8 cellular contexts compared by ENCODE assay signal in genomic region chr14:23969433-23970282, GRCh38. TPM values are rescaled to one million over a fixed set of nuclear protein-coding genes. Genes with fewer than 3 reads are reported as not detected.
DNase-seq lines count a peak whose midpoint lies in the region; ATAC-seq and TF ChIP-seq lines count a peak whose summit lies in the region.
"Not testable (repeated sequence)": the region's sequence is repeated elsewhere in the genome, so short reads cannot be mapped to it uniquely, and the experiment has no call there.

No MANE protein-coding gene starts in this region.

- not testable (repeated sequence) for H3K36me3 ChIP-seq in ovary

- H3K27me3 ChIP-seq in ovary, result not testable (repeated sequence)

- TF ChIP-seq POLR2A in ovary (IDR thresholded peaks at IDR 0.05), result not testable (repeated sequence)

- intact Hi-C loops in left cardiac atrium (cut with DNase I), result not testable (repeated sequence)
- intact Hi-C loops in ovary (cut with DNase I), result loop anchor here in 2 of 4 donors (5.0 kb wide), 1 partner anchor 48 kb away; no protein-coding TSS in a partner anchor

- peak overlapping the region; percentile 33 for H3K4me3 ChIP-seq in astrocyte of the cerebellum (ENCODE audit: low read depth, low read length)
- H3K4me3 ChIP-seq in ovary, result peak overlapping the region; percentile 41

- peak overlapping the region in 1 of 2 donors; percentile 60 for H3K4me3 Mint-ChIP-seq in stimulated activated naive B cell treated with anti-CD40 and anti-IgM and Interleukin-4, amounts not matched to agents 10 μg/mL and 1 μg/mL and 100 μg/mL, for 72 hours

- not testable (repeated sequence) for TF ChIP-seq CTCF in astrocyte of the cerebellum (IDR thresholded peaks at IDR 0.05; ENCODE audit: low read depth, low read length, missing control alignments); ovary (IDR thresholded peaks at IDR 0.05)

- H3K36me3 Mint-ChIP-seq in stimulated activated naive B cell treated with anti-CD40 and anti-IgM and Interleukin-4, amounts not matched to agents 10 μg/mL and 1 μg/mL and 100 μg/mL, for 72 hours, result not testable (repeated sequence)

- H3K27ac Mint-ChIP-seq in stimulated activated naive B cell treated with anti-CD40 and anti-IgM and Interleukin-4, amounts not matched to agents 10 μg/mL and 1 μg/mL and 100 μg/mL, for 72 hours, result not testable (repeated sequence)

- DNase-seq in ELF-1 (ENCODE audit: low read depth, low spot score) (peak; percentile 55), NCI-H1417 (lab: John Stamatoyannopoulos, UW) (peak in 2 of 3 experiments; percentile 80 to 83), left cardiac atrium (peak; percentile 72), ovary (peak; percentile 77 to 82 (median 80))
- DNase-seq in activated CD4-positive, alpha-beta T cell treated with anti-CD3 and anti-CD28 coated beads for 48 hours, result peak; percentile 75
- not testable (repeated sequence) for DNase-seq in astrocyte of the cerebellum (ENCODE audit: low read depth)
- peak; percentile 50 for DNase-seq in stimulated activated naive B cell treated with anti-CD40 and anti-IgM and Interleukin-4, amounts not matched to agents 10 μg/mL and 1 μg/mL and 100 μg/mL, for 72 hours

- WGBS in ovary, 3 donors, result 6 to 13% (median 8%) methylated on average over 28 to 58 of the region's 65 CpGs

- peak; percentile 76 for ATAC-seq in HG02610 (IDR thresholded peaks at IDR 0.05; ENCODE audit: unreplicated experiment)
- ATAC-seq in left cardiac atrium, result peak; percentile 95
- peak; percentile 87 to 93 for ATAC-seq in stimulated activated naive B cell treated with anti-CD40 and anti-IgM and Interleukin-4, amounts not matched to agents 10 μg/mL and 1 μg/mL and 100 μg/mL, for 72 hours (replicated peaks)

- not testable (repeated sequence) for H3K9me3 ChIP-seq in ovary

- TF ChIP-seq EP300 in ovary (IDR thresholded peaks at IDR 0.05), result not testable (repeated sequence)

- not testable (repeated sequence) for H3K9me3 Mint-ChIP-seq in stimulated activated naive B cell treated with anti-CD40 and anti-IgM and Interleukin-4, amounts not matched to agents 10 μg/mL and 1 μg/mL and 100 μg/mL, for 72 hours

- in situ Hi-C loops in astrocyte of the cerebellum (cut with HindIII; ENCODE audit: low sequenced_read_pairs), result not testable (repeated sequence)

- H3K27me3 Mint-ChIP-seq in stimulated activated naive B cell treated with anti-CD40 and anti-IgM and Interleukin-4, amounts not matched to agents 10 μg/mL and 1 μg/mL and 100 μg/mL, for 72 hours, result not testable (repeated sequence)

- H3K4me1 Mint-ChIP-seq in stimulated activated naive B cell treated with anti-CD40 and anti-IgM and Interleukin-4, amounts not matched to agents 10 μg/mL and 1 μg/mL and 100 μg/mL, for 72 hours, result peaks cover 8 to 23% of the 10 kb centered on the region in 2 donors

- H3K27ac ChIP-seq in ovary, result not testable (repeated sequence)

- not testable (repeated sequence) for H3K4me1 ChIP-seq in ovary (ENCODE audit: insufficient read depth)

RNA-seq across cellular contexts. Expression of gene DHRS4, which starts 16.1 kb away (rescaled TPM):
- total RNA-seq in left cardiac atrium (10 to 100 TPM; 20.5 to 25.3 TPM), ovary (10 to 100 TPM; 16.6 to 38.7 (median 25.4) TPM)
- polyA plus RNA-seq in ovary, result 10 to 100 TPM; 25.2 to 38.8 TPM

RNA-seq across cellular contexts. Expression of gene DHRS4L2, which starts 19.1 kb away (rescaled TPM):
- 10 to 100 TPM; 11.8 to 18.9 TPM for total RNA-seq in left cardiac atrium
- 10 to 100 TPM in 6 of 7 donors, 1 to 10 TPM in 1; 7.7 to 33.1 (median 19.5) TPM for total RNA-seq in ovary
- 10 to 100 TPM; 17.6 to 20.3 TPM for polyA plus RNA-seq in ovary
